ENCODE assay signal across 24 cellular contexts in genomic region chr4:140706276-140706625, GRCh38. TPM values are rescaled to one million over a fixed set of nuclear protein-coding genes. Genes with fewer than 3 reads are reported as not detected.
"Had no signal": no experiment of that assay in that cellular context is flagged by ENCODE, and none has a peak within 500 bp of the region (broad histone marks: within the 10 kb centered on the region; RNA-seq: fewer than 3 reads in every experiment).

No MANE protein-coding gene starts in this region.

- H3K9ac ChIP-seq: neural progenitor cell had no signal

- FAIRE-seq: kidney had no signal

- H3K4me1 Mint-ChIP-seq: activated naive CD8-positive, alpha-beta T cell treated with anti-CD3 and anti-CD28 coated beads, Interleukin-2, amount 10 ng/mL, durations not matched to agents 7 days and 5 days had no signal

- H3K27me3 ChIP-seq: cardiac muscle cell, esophagus muscularis mucosa, gastrocnemius medialis, neural progenitor cell, thyroid gland, upper lobe of right lung had no signal

- H3K4me3 Mint-ChIP-seq: activated CD4-positive, alpha-beta memory T cell treated with anti-CD3 and anti-CD28 coated beads for 36 hours; activated naive CD4-positive, alpha-beta T cell treated with anti-CD3 and anti-CD28 coated beads for 36 hours; activated naive CD8-positive, alpha-beta T cell treated with anti-CD3 and anti-CD28 coated beads, Interleukin-2, amount 10 ng/mL, durations not matched to agents 7 days and 5 days; activated T-cell treated with anti-CD3 and anti-CD28 coated beads, Interleukin-2, amount 50 U/mL, for 72 hours; dendritic cell treated with granulocyte-macrophage colony-stimulating factor and Interleukin-4, amounts not matched to agents 40 ng/mL and 50 ng/mL, for 4 days; naive thymus-derived CD8-positive, alpha-beta T cell; neural progenitor cell; stimulated activated naive CD8-positive, alpha-beta T cell treated with anti-CD3 and anti-CD28 coated beads, Interleukin-15, Interleukin-2, amounts not matched to agents 100 ng/mL and 50 ng/mL, for 24 hours had no signal

- H3K4me3 ChIP-seq: cardiac muscle cell, esophagus muscularis mucosa, gastrocnemius medialis, lower lobe of right lung, neural progenitor cell, prostate gland, thyroid gland, upper lobe of right lung had no signal

- H3K4me1 ChIP-seq: gastrocnemius medialis had no signal

- H3K27ac ChIP-seq: cardiac muscle cell, esophagus muscularis mucosa, gastrocnemius medialis, lower lobe of right lung, neural progenitor cell, prostate gland, thyroid gland, upper lobe of right lung had no signal

- H3K27me3 Mint-ChIP-seq: dendritic cell treated with granulocyte-macrophage colony-stimulating factor and Interleukin-4, amounts not matched to agents 40 ng/mL and 50 ng/mL, for 4 days; stimulated activated naive CD8-positive, alpha-beta T cell treated with anti-CD3 and anti-CD28 coated beads, Interleukin-15, Interleukin-2, amounts not matched to agents 100 ng/mL and 50 ng/mL, for 24 hours had no signal

- H3K4me2 ChIP-seq: neural progenitor cell had no signal

- H3K27ac Mint-ChIP-seq: activated CD4-positive, alpha-beta memory T cell treated with anti-CD3 and anti-CD28 coated beads for 36 hours; activated naive CD4-positive, alpha-beta T cell treated with anti-CD3 and anti-CD28 coated beads for 36 hours; activated naive CD8-positive, alpha-beta T cell treated with anti-CD3 and anti-CD28 coated beads, Interleukin-2, amount 10 ng/mL, durations not matched to agents 7 days and 5 days; activated T-cell treated with anti-CD3 and anti-CD28 coated beads, Interleukin-2, amount 50 U/mL, for 72 hours; dendritic cell treated with granulocyte-macrophage colony-stimulating factor and Interleukin-4, amounts not matched to agents 40 ng/mL and 50 ng/mL, for 4 days; naive thymus-derived CD8-positive, alpha-beta T cell; stimulated activated naive CD8-positive, alpha-beta T cell treated with anti-CD3 and anti-CD28 coated beads, Interleukin-15, Interleukin-2, amounts not matched to agents 100 ng/mL and 50 ng/mL, for 24 hours had no signal

- H3K36me3 ChIP-seq: cardiac muscle cell, gastrocnemius medialis, lower lobe of right lung, neural progenitor cell, prostate gland, thyroid gland, upper lobe of right lung had no signal

- H3K9me3 Mint-ChIP-seq: activated CD4-positive, alpha-beta memory T cell treated with anti-CD3 and anti-CD28 coated beads for 36 hours; activated naive CD4-positive, alpha-beta T cell treated with anti-CD3 and anti-CD28 coated beads for 36 hours; activated naive CD8-positive, alpha-beta T cell treated with anti-CD3 and anti-CD28 coated beads, Interleukin-2, amount 10 ng/mL, durations not matched to agents 7 days and 5 days; activated T-cell treated with anti-CD3 and anti-CD28 coated beads, Interleukin-2, amount 50 U/mL, for 72 hours; dendritic cell treated with granulocyte-macrophage colony-stimulating factor and Interleukin-4, amounts not matched to agents 40 ng/mL and 50 ng/mL, for 4 days; naive thymus-derived CD8-positive, alpha-beta T cell; stimulated activated naive CD8-positive, alpha-beta T cell treated with anti-CD3 and anti-CD28 coated beads, Interleukin-15, Interleukin-2, amounts not matched to agents 100 ng/mL and 50 ng/mL, for 24 hours had no signal

- H3K36me3 Mint-ChIP-seq: activated CD4-positive, alpha-beta memory T cell treated with anti-CD3 and anti-CD28 coated beads for 36 hours; activated naive CD8-positive, alpha-beta T cell treated with anti-CD3 and anti-CD28 coated beads, Interleukin-2, amount 10 ng/mL, durations not matched to agents 7 days and 5 days; naive thymus-derived CD8-positive, alpha-beta T cell had no signal

- ATAC-seq: activated T-cell treated with anti-CD3 and anti-CD28 coated beads, Interleukin-2, amount 50 U/mL, for 72 hours; gastrocnemius medialis; lower lobe of right lung; naive thymus-derived CD8-positive, alpha-beta T cell; upper lobe of right lung had no signal

- DNase-seq: activated CD4-positive, alpha-beta memory T cell treated with anti-CD3 and anti-CD28 coated beads for 36 hours; activated CD4-positive, alpha-beta T cell treated with anti-CD3 and anti-CD28 coated beads for 4 hours; activated CD4-positive, CD25-positive, alpha-beta regulatory T cell; activated effector memory CD4-positive, alpha-beta T cell treated with Interleukin-2 at 50 U/mL for 16 hours; activated naive CD4-positive, alpha-beta T cell treated with anti-CD3 and anti-CD28 coated beads for 36 hours; activated naive CD8-positive, alpha-beta T cell treated with anti-CD3 and anti-CD28 coated beads, Interleukin-2, amount 10 ng/mL, durations not matched to agents 7 days and 5 days; activated T-cell treated with anti-CD3 and anti-CD28 coated beads, Interleukin-2, amount 50 U/mL, for 72 hours; amniotic stem cell; effector memory CD4-positive, alpha-beta T cell; gastrocnemius medialis; kidney; lower lobe of right lung; naive thymus-derived CD8-positive, alpha-beta T cell; stimulated activated CD4-positive, alpha-beta T cell treated with anti-CD3 and anti-CD28 coated beads, Interleukin-4, amount 100 ng/mL, for 4 hours; substantia nigra; T1000; thyroid gland; upper lobe of right lung had no signal

- H2AFZ ChIP-seq: neural progenitor cell had no signal

- H3K9me3 ChIP-seq: esophagus muscularis mucosa, gastrocnemius medialis, lower lobe of right lung, prostate gland, thyroid gland, upper lobe of right lung had no signal

RNA-seq across cellular contexts. Expression of gene TBC1D9, which starts 49.9 kb away (rescaled TPM):
- total RNA-seq: activated T-cell treated with anti-CD3 and anti-CD28 coated beads, Interleukin-2, amount 50 U/mL, for 72 hours had no signal
